ENCODE assay signal across 8 cellular contexts in the genomic region with DNA sequence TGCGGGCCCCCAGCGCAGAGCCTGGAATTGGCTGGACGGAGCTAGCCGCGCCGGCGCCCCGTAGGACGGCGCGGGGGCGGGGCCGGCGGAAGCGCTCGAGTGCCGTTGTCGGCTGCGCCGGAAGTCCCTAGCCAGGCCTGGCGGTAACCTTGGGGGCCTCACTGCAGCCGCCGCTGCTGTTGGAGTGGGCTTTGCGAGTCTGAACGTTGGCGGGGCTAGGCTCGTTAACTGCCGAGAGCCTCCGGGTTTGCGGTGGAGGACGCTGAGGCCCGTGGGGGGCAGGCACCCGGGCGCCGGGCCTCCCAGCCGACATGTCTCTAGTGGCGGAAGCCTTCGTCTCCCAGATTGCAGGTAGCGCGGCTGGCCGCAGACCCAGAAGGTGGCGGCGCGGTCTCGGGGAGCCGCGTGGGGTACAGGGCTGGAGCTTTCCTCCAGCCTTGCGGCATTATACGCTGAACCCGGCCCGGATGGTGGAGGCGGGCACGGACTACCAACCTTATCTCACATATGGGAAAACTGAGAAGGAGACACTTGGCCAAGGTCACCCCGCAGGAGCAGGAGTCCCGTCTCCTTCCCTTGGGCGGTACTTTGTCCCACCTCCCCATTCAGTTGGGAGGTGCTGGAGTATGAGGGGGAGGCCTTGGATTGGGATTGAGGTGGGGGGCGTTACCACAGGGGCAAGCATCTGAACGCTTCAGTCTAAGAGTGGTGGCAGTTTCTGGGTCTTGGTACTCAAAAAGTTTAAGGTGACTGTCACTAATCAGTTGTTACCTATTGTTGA. TPM values are rescaled to one million over a fixed set of nuclear protein-coding genes. Genes with fewer than 3 reads are reported as not detected.
A peak's percentile ranks its signal among the peaks of the same experiment; 100 is the strongest.
DNase-seq lines count a peak whose midpoint lies in the region; ATAC-seq and TF ChIP-seq lines count a peak whose summit lies in the region.

A gene (plus strand): TSS at position 124 of the 781 bp plus-strand sequence. CDS start 188 bp downstream, at position 312.

- no peaks in the 10 kb centered on the region for H3K9me3 ChIP-seq in mammary epithelial cell (replicated peaks; ENCODE audit: insufficient read depth, low read length)

- H3K4me3 ChIP-seq in AG04449 (ENCODE audit: low read depth, low read length) (peak within 1 kb of the TSS; percentile 86), WI38 (ENCODE audit: low read depth, low read length) (peak within 1 kb of the TSS; percentile 94), mammary epithelial cell (replicated peaks in 1 of 3; ENCODE audit: insufficient read depth in 1 of 3, low read depth in 2 of 3, low read length in 3 of 3) (peak within 1 kb of the TSS; percentile 75 to 96 (median 81))

- peak within 1 kb of the TSS; percentile 77 for H3K4me2 ChIP-seq in mammary epithelial cell (ENCODE audit: insufficient read depth, low read depth, low read length)

- H4K20me1 ChIP-seq in mammary epithelial cell (ENCODE audit: insufficient read depth, low read length): no peaks in the 10 kb centered on the region

- peak; percentile 97 for ATAC-seq in GM18868 (IDR thresholded peaks at IDR 0.05; ENCODE audit: unreplicated experiment)
- ATAC-seq in HG03103 (IDR thresholded peaks at IDR 0.05; ENCODE audit: low read depth, unreplicated experiment): peak; percentile 95

- POLR2A ChIA-PET in AG04449 (lab: Yijun Ruan, JAX): no interaction called here

- BruUV-seq in mammary epithelial cell (replicated peaks; lab: Mats Ljungman, UMichigan): TSS peak; percentile 34

- H3K27ac ChIP-seq in mammary epithelial cell (ENCODE audit: insufficient read depth, low read depth, low read length): peak within 1 kb of the TSS; percentile 71

- H3K9ac ChIP-seq in mammary epithelial cell (ENCODE audit: insufficient read depth, low read length): peak within 1 kb of the TSS; percentile 78

- CTCF ChIA-PET in AG04449 (lab: Yijun Ruan, JAX) (interaction anchor here (1.0 to 2.0 kb wide), 2 partner anchors 129 to 186 kb away, joined by 4 to 10 read pairs; no protein-coding TSS in a partner anchor), mammary epithelial cell (lab: Charles Lee; ENCODE audit: low non-redundant PET) (no interaction called here)

- peak within 1 kb of the TSS; percentile 99 for H2AFZ ChIP-seq in mammary epithelial cell (ENCODE audit: low read depth, low read length)

- no peaks in the 10 kb centered on the region for H3K27me3 ChIP-seq in mammary epithelial cell (ENCODE audit: insufficient read depth, low read length)

- WGBS in mammary epithelial cell (ENCODE audit: low coverage, missing lambda C conversion rate): 1% methylated on average over 22 of the region's 58 CpGs

- dilution Hi-C loops in mammary epithelial cell (cut with HindIII; ENCODE audit: low sequenced_read_pairs): no loop called here

- peaks cover 8% of the 10 kb centered on the region for H3K4me1 ChIP-seq in mammary epithelial cell (ENCODE audit: insufficient read depth, low read length)

- no peaks in the 10 kb centered on the region for H3K36me3 ChIP-seq in mammary epithelial cell (ENCODE audit: insufficient read depth, low read length)

- in situ Hi-C loops in mammary epithelial cell (cut with MboI; ENCODE audit: low sequenced_read_pairs in 2 of 2): no loop called here

- no peak for DNase-seq in AG04449 (ENCODE audit: low read depth, low spot score)
- peak; percentile 80 for DNase-seq in NCI-H2196 treated with DMSO at 0.1 percent for 48 hours (lab: John Stamatoyannopoulos, UW; ENCODE audit: unreplicated experiment)
- peak; percentile 74 for DNase-seq in mammary epithelial cell
- DNase-seq in inferior parietal cortex (ENCODE audit: extremely low spot score): peak; percentile 86
- DNase-seq in stimulated activated CD4-positive, alpha-beta T cell treated with anti-CD3 and anti-CD28 coated beads, Interleukin-12 subunit alpha, Interleukin-12 subunit beta, amount 100 ng/mL, for 4 hours: peak; percentile 71

- intact Hi-C loops in mammary epithelial cell (cut with micrococcal nuclease): loop anchor here (1.0 kb wide), 1 partner anchor 369 kb away; no protein-coding TSS in a partner anchor

- H3K79me2 ChIP-seq in mammary epithelial cell (ENCODE audit: insufficient read depth, low read length): peaks cover 42% of the 10 kb centered on the region

- TF ChIP-seq CTCF in AG04449 (IDR thresholded peaks at IDR 0.05; ENCODE audit: insufficient read depth, low read length, missing control alignments) (peak; percentile 0), WI38 (IDR thresholded peaks at IDR 0.05; ENCODE audit: low read depth, low read length) (no peak), mammary epithelial cell (conservative IDR thresholded peaks at IDR 0.05 in 1 of 2, IDR thresholded peaks at IDR 0.05 in 1 of 2; ENCODE audit: extremely low read depth in 1 of 2, insufficient read depth in 1 of 2, low read depth in 1 of 2, low read length in 2 of 2) (peak in 1 of 2 donors; percentile 33)

RNA-seq across cellular contexts. Expression of the gene that starts here (rescaled TPM):
- total RNA-seq in mammary epithelial cell: 10 to 100 TPM; 17.0 to 37.3 TPM
- polyA plus RNA-seq in mammary epithelial cell: 36.2 TPM
- 7.2 TPM for polyA minus RNA-seq in mammary epithelial cell
